Comparison of ENCODE assay signal across 1 cellular context in genomic region chr15:58476525-58477162, GRCh38.
A peak's percentile ranks its signal among the peaks of the same experiment; 100 is the strongest.
TF ChIP-seq lines count a peak whose summit lies in the region.

No MANE protein-coding gene starts in this region.

TF ChIP-seq in HepG2, 621 proteins besides CTCF, POLR2A, EP300 and RAD21 (continued from another document and continues in another):
- TF ChIP-seq ZBTB14 (CRISPR knock-in tag; IDR thresholded peaks at IDR 0.05) (no peak), ZEB1 (IDR thresholded peaks at IDR 0.05; ENCODE audit: insufficient replicate concordance, low read depth) (no peak), SRF (IDR thresholded peaks at IDR 0.05; ENCODE audit: low read depth, low read length) (no peak), MBNL3 (CRISPR knock-in tag; conservative IDR thresholded peaks at IDR 0.05) (no peak), KAT2B (IDR thresholded peaks at IDR 0.05; ENCODE audit: borderline replicate concordance, low read depth, low read length) (no peak), PHF21A (CRISPR knock-in tag; IDR thresholded peaks at IDR 0.05) (peak; percentile 17; the same call in 1 of the 2 replicates), TOPORS (CRISPR knock-in tag; IDR thresholded peaks at IDR 0.05) (no peak), PHF8 (CRISPR knock-in tag; IDR thresholded peaks at IDR 0.05) (no peak), ZNF510 (CRISPR knock-in tag; IDR thresholded peaks at IDR 0.05; ENCODE audit: low read depth) (peak; percentile 24; the same call in 1 of the 2 replicates), GLMP (CRISPR knock-in tag; IDR thresholded peaks at IDR 0.05; ENCODE audit: borderline replicate concordance) (no peak), POLR2AphosphoS5 (IDR thresholded peaks at IDR 0.05; ENCODE audit: low read depth, low read length) (no peak; the same call in 1 of the 2 replicates), ZNF383 (CRISPR knock-in tag; IDR thresholded peaks at IDR 0.05; ENCODE audit: borderline replicate concordance) (no peak), SMAD9 (CRISPR knock-in tag; IDR thresholded peaks at IDR 0.05) (no peak), GFI1 (CRISPR knock-in tag; IDR thresholded peaks at IDR 0.05; ENCODE audit: borderline replicate concordance) (no peak), ZNF362 (CRISPR knock-in tag; IDR thresholded peaks at IDR 0.05; ENCODE audit: borderline replicate concordance) (peak; percentile 20; the same call in 1 of the 2 replicates), NCOA2 (CRISPR knock-in tag; IDR thresholded peaks at IDR 0.05) (peak; percentile 13; the same call in 1 of the 2 replicates), NR0B2 (CRISPR knock-in tag; IDR thresholded peaks at IDR 0.05) (no peak), TSC22D2 (CRISPR knock-in tag; IDR thresholded peaks at IDR 0.05; ENCODE audit: borderline replicate concordance) (no peak), ZNF12 (CRISPR knock-in tag; IDR thresholded peaks at IDR 0.05) (0 out of 2 replicates have a peak, but pooled peaks have one; percentile 20), SRSF1 (optimal IDR thresholded peaks at IDR 0.05; ENCODE audit: low read depth, low read length) (no peak), PAXIP1 (CRISPR knock-in tag; conservative IDR thresholded peaks at IDR 0.05) (peak; percentile 47), ZMYM4 (CRISPR knock-in tag; IDR thresholded peaks at IDR 0.05) (peak; percentile 27; the same call in 1 of the 2 replicates), ZNF292 (CRISPR knock-in tag; IDR thresholded peaks at IDR 0.05; ENCODE audit: borderline replicate concordance, low read depth) (peak; percentile 45; the same call in 1 of the 2 replicates), JARID2 (CRISPR knock-in tag; IDR thresholded peaks at IDR 0.05; ENCODE audit: insufficient replicate concordance) (no peak), ZSCAN29 (CRISPR knock-in tag; conservative IDR thresholded peaks at IDR 0.05) (no peak), SRSF4 (IDR thresholded peaks at IDR 0.05; ENCODE audit: low read depth, low read length, poor library complexity, severe bottlenecking) (no peak), ZNF136 (CRISPR knock-in tag; IDR thresholded peaks at IDR 0.05; ENCODE audit: low read depth) (no peak), ZNF34 (CRISPR knock-in tag; IDR thresholded peaks at IDR 0.05; ENCODE audit: borderline replicate concordance) (no peak), ELF3 (CRISPR knock-in tag; IDR thresholded peaks at IDR 0.05) (no peak), ZNF567 (CRISPR knock-in tag; IDR thresholded peaks at IDR 0.05; ENCODE audit: borderline replicate concordance) (no peak), NR1H2 (CRISPR knock-in tag; IDR thresholded peaks at IDR 0.05; ENCODE audit: borderline replicate concordance, low read depth) (no peak), MAX (IDR thresholded peaks at IDR 0.05) (no peak), ZBTB21 (CRISPR knock-in tag; IDR thresholded peaks at IDR 0.05) (no peak), NFIB (CRISPR knock-in tag; IDR thresholded peaks at IDR 0.05; ENCODE audit: borderline replicate concordance) (no peak), CHCHD3 (CRISPR knock-in tag; IDR thresholded peaks at IDR 0.05) (no peak), ETV6 (CRISPR knock-in tag; conservative IDR thresholded peaks at IDR 0.05) (no peak), SRY (CRISPR knock-in tag; IDR thresholded peaks at IDR 0.05) (no peak), MAZ (IDR thresholded peaks at IDR 0.05; ENCODE audit: borderline replicate concordance, low read depth, low read length) (no peak), MAZ (CRISPR knock-in tag; IDR thresholded peaks at IDR 0.05; ENCODE audit: low read depth) (no peak), GZF1 (CRISPR knock-in tag; IDR thresholded peaks at IDR 0.05) (no peak), SPEN (CRISPR knock-in tag; IDR thresholded peaks at IDR 0.05; ENCODE audit: low read depth) (no peak), ZNF33B (CRISPR knock-in tag; IDR thresholded peaks at IDR 0.05) (no peak), AKAP8 (CRISPR knock-in tag; IDR thresholded peaks at IDR 0.05) (no peak), ZNF20 (CRISPR knock-in tag; IDR thresholded peaks at IDR 0.05) (no peak), ZNF850 (CRISPR knock-in tag; conservative IDR thresholded peaks at IDR 0.05) (no peak), ZNF691 (CRISPR knock-in tag; IDR thresholded peaks at IDR 0.05; ENCODE audit: borderline replicate concordance, low read depth) (no peak), CHD4 (IDR thresholded peaks at IDR 0.05; ENCODE audit: borderline replicate concordance, low read length) (0 out of 2 replicates have a peak, but pooled peaks have one; percentile 15), RXRA (CRISPR knock-in tag; IDR thresholded peaks at IDR 0.05) (no peak), MEF2D (CRISPR knock-in tag; IDR thresholded peaks at IDR 0.05) (0 out of 2 replicates have a peak, but pooled peaks have one; percentile 23), ZNF761 (CRISPR knock-in tag; conservative IDR thresholded peaks at IDR 0.05) (peak; percentile 49; the same call in 1 of the 2 replicates), PITX1 (CRISPR knock-in tag; IDR thresholded peaks at IDR 0.05) (0 out of 2 replicates have a peak, but pooled peaks have one; percentile 32), PRPF4 (IDR thresholded peaks at IDR 0.05; ENCODE audit: low read depth, low read length, poor library complexity, severe bottlenecking) (no peak)
- TF ChIP-seq, protein P1, sequence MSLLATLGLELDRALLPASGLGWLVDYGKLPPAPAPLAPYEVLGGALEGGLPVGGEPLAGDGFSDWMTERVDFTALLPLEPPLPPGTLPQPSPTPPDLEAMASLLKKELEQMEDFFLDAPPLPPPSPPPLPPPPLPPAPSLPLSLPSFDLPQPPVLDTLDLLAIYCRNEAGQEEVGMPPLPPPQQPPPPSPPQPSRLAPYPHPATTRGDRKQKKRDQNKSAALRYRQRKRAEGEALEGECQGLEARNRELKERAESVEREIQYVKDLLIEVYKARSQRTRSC (CRISPR knock-in tag; IDR thresholded peaks at IDR 0.05; ENCODE audit: low read depth) = no peak
- TF ChIP-seq, protein P2, sequence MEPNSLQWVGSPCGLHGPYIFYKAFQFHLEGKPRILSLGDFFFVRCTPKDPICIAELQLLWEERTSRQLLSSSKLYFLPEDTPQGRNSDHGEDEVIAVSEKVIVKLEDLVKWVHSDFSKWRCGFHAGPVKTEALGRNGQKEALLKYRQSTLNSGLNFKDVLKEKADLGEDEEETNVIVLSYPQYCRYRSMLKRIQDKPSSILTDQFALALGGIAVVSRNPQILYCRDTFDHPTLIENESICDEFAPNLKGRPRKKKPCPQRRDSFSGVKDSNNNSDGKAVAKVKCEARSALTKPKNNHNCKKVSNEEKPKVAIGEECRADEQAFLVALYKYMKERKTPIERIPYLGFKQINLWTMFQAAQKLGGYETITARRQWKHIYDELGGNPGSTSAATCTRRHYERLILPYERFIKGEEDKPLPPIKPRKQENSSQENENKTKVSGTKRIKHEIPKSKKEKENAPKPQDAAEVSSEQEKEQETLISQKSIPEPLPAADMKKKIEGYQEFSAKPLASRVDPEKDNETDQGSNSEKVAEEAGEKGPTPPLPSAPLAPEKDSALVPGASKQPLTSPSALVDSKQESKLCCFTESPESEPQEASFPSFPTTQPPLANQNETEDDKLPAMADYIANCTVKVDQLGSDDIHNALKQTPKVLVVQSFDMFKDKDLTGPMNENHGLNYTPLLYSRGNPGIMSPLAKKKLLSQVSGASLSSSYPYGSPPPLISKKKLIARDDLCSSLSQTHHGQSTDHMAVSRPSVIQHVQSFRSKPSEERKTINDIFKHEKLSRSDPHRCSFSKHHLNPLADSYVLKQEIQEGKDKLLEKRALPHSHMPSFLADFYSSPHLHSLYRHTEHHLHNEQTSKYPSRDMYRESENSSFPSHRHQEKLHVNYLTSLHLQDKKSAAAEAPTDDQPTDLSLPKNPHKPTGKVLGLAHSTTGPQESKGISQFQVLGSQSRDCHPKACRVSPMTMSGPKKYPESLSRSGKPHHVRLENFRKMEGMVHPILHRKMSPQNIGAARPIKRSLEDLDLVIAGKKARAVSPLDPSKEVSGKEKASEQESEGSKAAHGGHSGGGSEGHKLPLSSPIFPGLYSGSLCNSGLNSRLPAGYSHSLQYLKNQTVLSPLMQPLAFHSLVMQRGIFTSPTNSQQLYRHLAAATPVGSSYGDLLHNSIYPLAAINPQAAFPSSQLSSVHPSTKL (CRISPR knock-in tag; IDR thresholded peaks at IDR 0.05) = 0 out of 2 replicates have a peak, but pooled peaks have one; percentile 13
- TF ChIP-seq, protein P3, sequence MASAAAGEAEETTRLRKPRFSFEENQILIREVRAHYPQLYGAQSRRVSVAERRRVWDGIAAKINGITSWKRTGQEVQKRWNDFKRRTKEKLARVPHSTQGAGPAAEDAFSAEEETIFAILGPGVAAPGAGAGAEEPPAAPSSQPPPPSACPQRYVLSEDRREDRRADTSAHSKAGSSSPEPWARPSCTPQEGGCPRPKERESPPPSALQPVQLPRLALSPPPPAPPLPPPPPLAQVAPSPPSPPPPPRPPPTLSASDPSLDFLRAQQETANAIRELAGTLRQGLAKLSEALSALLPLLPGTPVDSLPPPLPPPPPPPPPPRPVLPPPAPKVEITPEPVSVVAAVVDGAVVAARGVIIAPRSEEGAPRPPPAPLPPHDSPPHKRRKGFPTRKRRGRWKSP (CRISPR knock-in tag; IDR thresholded peaks at IDR 0.05) = no peak
- TF ChIP-seq, protein P4, sequence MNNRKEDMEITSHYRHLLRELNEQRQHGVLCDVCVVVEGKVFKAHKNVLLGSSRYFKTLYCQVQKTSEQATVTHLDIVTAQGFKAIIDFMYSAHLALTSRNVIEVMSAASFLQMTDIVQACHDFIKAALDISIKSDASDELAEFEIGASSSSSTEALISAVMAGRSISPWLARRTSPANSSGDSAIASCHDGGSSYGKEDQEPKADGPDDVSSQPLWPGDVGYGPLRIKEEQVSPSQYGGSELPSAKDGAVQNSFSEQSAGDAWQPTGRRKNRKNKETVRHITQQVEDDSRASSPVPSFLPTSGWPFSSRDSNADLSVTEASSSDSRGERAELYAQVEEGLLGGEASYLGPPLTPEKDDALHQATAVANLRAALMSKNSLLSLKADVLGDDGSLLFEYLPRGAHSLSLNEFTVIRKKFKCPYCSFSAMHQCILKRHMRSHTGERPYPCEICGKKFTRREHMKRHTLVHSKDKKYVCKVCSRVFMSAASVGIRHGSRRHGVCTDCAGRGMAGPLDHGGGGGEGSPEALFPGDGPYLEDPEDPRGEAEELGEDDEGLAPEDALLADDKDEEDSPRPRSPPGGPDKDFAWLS (CRISPR knock-in tag; IDR thresholded peaks at IDR 0.05; ENCODE audit: borderline replicate concordance) = 0 out of 2 replicates have a peak, but pooled peaks have one; percentile 28
